In genomic region chr13:37295573-37295972, GRCh38 we compare ENCODE assay signal across 27 cellular contexts.
DNase-seq lines count a peak whose midpoint lies in the region; ATAC-seq and TF ChIP-seq lines count a peak whose summit lies in the region.
"Had no signal": no experiment of that assay in that cellular context is flagged by ENCODE, and none has a peak within 500 bp of the region (broad histone marks: within the 10 kb centered on the region; RNA-seq: fewer than 3 reads in every experiment).

No MANE protein-coding gene starts in this region.

- no peak for TF ChIP-seq CTCF in heart left ventricle (IDR thresholded peaks at IDR 0.05)
- no peak for TF ChIP-seq CTCF in nephron (IDR thresholded peaks at IDR 0.05; ENCODE audit: unreplicated experiment in 3 of 3)

- no peaks in the 10 kb centered on the region for H3K36me3 ChIP-seq in heart left ventricle
- H3K36me3 ChIP-seq: HAP-1 had no signal

- H3K27ac ChIP-seq in heart left ventricle: peak overlapping the region in 5 of 12 donors; percentile 14 to 41 (median 27)
- H3K27ac ChIP-seq: A549, C4-2B had no signal

- peaks cover 10% of the 10 kb centered on the region for H3K4me1 Mint-ChIP-seq in nephron
- H3K4me1 Mint-ChIP-seq: CD8-positive, alpha-beta memory T cell had no signal

- H3K4me3 ChIP-seq in heart left ventricle: no peak overlapping the region
- H3K4me3 ChIP-seq: A549, HAP-1 had no signal

- H3K9me3 ChIP-seq in heart left ventricle: no peaks in the 10 kb centered on the region
- H3K9me3 ChIP-seq: A549, HAP-1 had no signal

- DNase-seq in heart left ventricle: no peak
- DNase-seq in left cardiac atrium: no peak
- peak; percentile 66 to 72 for DNase-seq in dermis microvascular lymphatic vessel endothelial cell (ENCODE audit: low read depth in 2 of 2)
- DNase-seq in NCI-H345 (lab: John Stamatoyannopoulos, UW): no peak
- DNase-seq in activated CD4-positive, alpha-beta T cell treated with anti-CD3 and anti-CD28 coated beads for 1 hour: no peak
- DNase-seq in stimulated activated naive CD4-positive, alpha-beta T cell treated with Interleukin-2 at 50 U/mL for 16 hours (lab: John Stamatoyannopoulos, UW): no peak
- DNase-seq: CD8-positive, alpha-beta memory T cell; DMS 273 treated with DMSO at 0.1 percent for 48 hours; DMS79; EL; GF-D8; GOT3; HFFc6; Karpas-422; NCI-H1105; NCI-H1436 treated with DMSO at 0.1 percent for 48 hours; NCI-H187 treated with DMSO at 0.1 percent for 48 hours; NCI-H2171 treated with DMSO at 0.1 percent for 48 hours; NCI-H524; NCI-H774; RPMI8226; SHP77 treated with DMSO at 0.1 percent for 48 hours had no signal

- no peaks in the 10 kb centered on the region for H3K36me3 Mint-ChIP-seq in nephron (ENCODE audit: low read depth)
- H3K36me3 Mint-ChIP-seq: CD8-positive, alpha-beta memory T cell had no signal

- H3K27me3 Mint-ChIP-seq in nephron (ENCODE audit: low read depth): no peaks in the 10 kb centered on the region
- H3K27me3 Mint-ChIP-seq: CD8-positive, alpha-beta memory T cell had no signal

- TF ChIP-seq POLR2A in heart left ventricle (IDR thresholded peaks at IDR 0.05): no peak

- 40 to 53% (median 50%) methylated on average over 3 of the region's 3 CpGs for WGBS in heart left ventricle, 4 donors

- ATAC-seq in heart left ventricle (peak; percentile 16 to 52 (median 20)), left cardiac atrium (no peak)
- ATAC-seq: A549, HepG2 had no signal

- no peaks in the 10 kb centered on the region for H3K27me3 ChIP-seq in heart left ventricle

- peak overlapping the region in 2 of 3 experiments; percentile 64 to 71 for H3K27ac Mint-ChIP-seq in nephron
- H3K27ac Mint-ChIP-seq: CD8-positive, alpha-beta memory T cell; HFFc6 had no signal

- H3K9me3 Mint-ChIP-seq in nephron: peaks cover 3% of the 10 kb centered on the region
- H3K9me3 Mint-ChIP-seq: HFFc6 had no signal

- peaks cover 0 to 6% (median 0%) of the 10 kb centered on the region in 12 donors for H3K4me1 ChIP-seq in heart left ventricle
- H3K4me1 ChIP-seq: A549, HAP-1 had no signal

- no peak overlapping the region for H3K4me3 Mint-ChIP-seq in nephron
- H3K4me3 Mint-ChIP-seq: CD8-positive, alpha-beta memory T cell; HFFc6 had no signal

- intact Hi-C loops in heart left ventricle (cut with DNase I) (loop anchor here in 1 of 10 donors (10.0 kb wide), 1 partner anchor 191 kb away; the partner anchor contains the start of gene CSNK1A1L), left cardiac atrium (cut with DNase I) (no loop called here)

Comparison
In these comparisons a context has a peak if more than half of its experiments do, and no peak if none do; other contexts are left out.
1. ATAC-seq: peak in heart left ventricle (4 of 4); none in left cardiac atrium (0 of 2).
2. DNase-seq: peak in dermis microvascular lymphatic vessel endothelial cell (2 of 2); none in heart left ventricle (0 of 5), left cardiac atrium (single experiment), NCI-H345 (single experiment), activated CD4-positive, alpha-beta T cell treated with anti-CD3 and anti-CD28 coated beads for 1 hour (single experiment) and stimulated activated naive CD4-positive, alpha-beta T cell treated with Interleukin-2 at 50 U/mL for 16 hours (single experiment).